Comparison of ENCODE assay signal across 1 cellular context in genomic region chr15:90264649-90265048, GRCh38.
TF ChIP-seq lines count a peak whose summit lies in the region.

No MANE protein-coding gene starts in this region.

TF ChIP-seq in SK-N-SH, 30 proteins besides CTCF, POLR2A, EP300 and RAD21 (continued from another document):
- TF ChIP-seq, protein P1, sequence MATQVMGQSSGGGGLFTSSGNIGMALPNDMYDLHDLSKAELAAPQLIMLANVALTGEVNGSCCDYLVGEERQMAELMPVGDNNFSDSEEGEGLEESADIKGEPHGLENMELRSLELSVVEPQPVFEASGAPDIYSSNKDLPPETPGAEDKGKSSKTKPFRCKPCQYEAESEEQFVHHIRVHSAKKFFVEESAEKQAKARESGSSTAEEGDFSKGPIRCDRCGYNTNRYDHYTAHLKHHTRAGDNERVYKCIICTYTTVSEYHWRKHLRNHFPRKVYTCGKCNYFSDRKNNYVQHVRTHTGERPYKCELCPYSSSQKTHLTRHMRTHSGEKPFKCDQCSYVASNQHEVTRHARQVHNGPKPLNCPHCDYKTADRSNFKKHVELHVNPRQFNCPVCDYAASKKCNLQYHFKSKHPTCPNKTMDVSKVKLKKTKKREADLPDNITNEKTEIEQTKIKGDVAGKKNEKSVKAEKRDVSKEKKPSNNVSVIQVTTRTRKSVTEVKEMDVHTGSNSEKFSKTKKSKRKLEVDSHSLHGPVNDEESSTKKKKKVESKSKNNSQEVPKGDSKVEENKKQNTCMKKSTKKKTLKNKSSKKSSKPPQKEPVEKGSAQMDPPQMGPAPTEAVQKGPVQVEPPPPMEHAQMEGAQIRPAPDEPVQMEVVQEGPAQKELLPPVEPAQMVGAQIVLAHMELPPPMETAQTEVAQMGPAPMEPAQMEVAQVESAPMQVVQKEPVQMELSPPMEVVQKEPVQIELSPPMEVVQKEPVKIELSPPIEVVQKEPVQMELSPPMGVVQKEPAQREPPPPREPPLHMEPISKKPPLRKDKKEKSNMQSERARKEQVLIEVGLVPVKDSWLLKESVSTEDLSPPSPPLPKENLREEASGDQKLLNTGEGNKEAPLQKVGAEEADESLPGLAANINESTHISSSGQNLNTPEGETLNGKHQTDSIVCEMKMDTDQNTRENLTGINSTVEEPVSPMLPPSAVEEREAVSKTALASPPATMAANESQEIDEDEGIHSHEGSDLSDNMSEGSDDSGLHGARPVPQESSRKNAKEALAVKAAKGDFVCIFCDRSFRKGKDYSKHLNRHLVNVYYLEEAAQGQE (IDR thresholded peaks at IDR 0.05; ENCODE audit: low read depth, low read length) = no peak
- TF ChIP-seq TEAD4 (IDR thresholded peaks at IDR 0.05; ENCODE audit: borderline replicate concordance, insufficient read depth) (no peak), NFIC (IDR thresholded peaks at IDR 0.05; ENCODE audit: borderline replicate concordance) (no peak), POLR2AphosphoS5 (IDR thresholded peaks at IDR 0.05; ENCODE audit: low read depth, low read length) (no peak), YY1 (IDR thresholded peaks at IDR 0.05; ENCODE audit: low read depth) (no peak), IRF3 (IDR thresholded peaks at IDR 0.05; ENCODE audit: low read depth, low read length) (no peak), SMC3 (IDR thresholded peaks at IDR 0.05; ENCODE audit: low read depth, low read length) (no peak), ELF1 (IDR thresholded peaks at IDR 0.05) (no peak)
- TF ChIP-seq, protein P2, sequence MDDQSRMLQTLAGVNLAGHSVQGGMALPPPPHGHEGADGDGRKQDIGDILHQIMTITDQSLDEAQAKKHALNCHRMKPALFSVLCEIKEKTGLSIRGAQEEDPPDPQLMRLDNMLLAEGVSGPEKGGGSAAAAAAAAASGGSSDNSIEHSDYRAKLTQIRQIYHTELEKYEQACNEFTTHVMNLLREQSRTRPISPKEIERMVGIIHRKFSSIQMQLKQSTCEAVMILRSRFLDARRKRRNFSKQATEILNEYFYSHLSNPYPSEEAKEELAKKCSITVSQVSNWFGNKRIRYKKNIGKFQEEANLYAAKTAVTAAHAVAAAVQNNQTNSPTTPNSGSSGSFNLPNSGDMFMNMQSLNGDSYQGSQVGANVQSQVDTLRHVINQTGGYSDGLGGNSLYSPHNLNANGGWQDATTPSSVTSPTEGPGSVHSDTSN (IDR thresholded peaks at IDR 0.05) = no peak
